Comparison of ENCODE assay signal across 8 cellular contexts in genomic region chr13:50129923-50130685, GRCh38.
DNase-seq lines count a peak whose midpoint lies in the region; ATAC-seq and TF ChIP-seq lines count a peak whose summit lies in the region.

No MANE protein-coding gene starts in this region.

- peaks cover 52 to 63% (median 60%) of the 10 kb centered on the region in 3 donors for H3K4me1 Mint-ChIP-seq in CD8-positive, alpha-beta memory T cell

- no peak overlapping the region for H3K27ac ChIP-seq in CD8-positive, alpha-beta memory T cell (ENCODE audit: low read depth, low read length)

- H3K4me1 ChIP-seq in CD8-positive, alpha-beta memory T cell (ENCODE audit: insufficient read depth, low read length), result peaks cover 65% of the 10 kb centered on the region

- H3K9me3 Mint-ChIP-seq in CD8-positive, alpha-beta memory T cell, result peaks cover 0 to 4% (median 3%) of the 10 kb centered on the region in 5 donors

- H3K9me3 ChIP-seq in CD8-positive, alpha-beta memory T cell (ENCODE audit: low read length), result no peaks in the 10 kb centered on the region

- intact Hi-C loops in left ventricle myocardium superior (cut with micrococcal nuclease) (no loop called here), sciatic nerve (cut with DNase I) (no loop called here)

- no peak for TF ChIP-seq CTCF in NB4 (IDR thresholded peaks at IDR 0.05; ENCODE audit: low read depth, low read length)

- POLR2A ChIA-PET in CD8-positive, alpha-beta memory T cell (lab: Charles Lee), result interaction anchor here (1.1 to 3.5 kb wide), 3 partner anchors 48 to 133 kb away, joined by 3 to 15 read pairs (median 3); partner anchors contain the start of gene TRIM13

- TF ChIP-seq POLR2A in NB4 (IDR thresholded peaks at IDR 0.05; ENCODE audit: extremely low read depth, insufficient read length), result no peak

- DNase-seq in CD8-positive, alpha-beta memory T cell, result peak in 2 of 5 donors; percentile 27 to 51
- DNase-seq in NB4 (ENCODE audit: low read depth) (peak; percentile 69), left ventricle myocardium superior (peak; percentile 66), sciatic nerve (ENCODE audit: low spot score) (peak; percentile 82), amniotic stem cell (lab: John Stamatoyannopoulos, UW) (no peak), GM19240 (ENCODE audit: insufficient read length, low spot score) (no peak)
- DNase-seq in activated naive CD4-positive, alpha-beta T cell treated with anti-CD3 and anti-CD28 coated beads, Interleukin-2, amount 50 U/mL, for 16 hours, result peak; percentile 40
- no peak for DNase-seq in effector CD8-positive, alpha-beta T cell (lab: John Stamatoyannopoulos, UW)

- H3K27me3 Mint-ChIP-seq in CD8-positive, alpha-beta memory T cell, result peaks cover 61 to 72% of the 10 kb centered on the region in 2 donors

- peaks cover 62% of the 10 kb centered on the region for H3K27me3 ChIP-seq in CD8-positive, alpha-beta memory T cell (ENCODE audit: insufficient read depth, low read length, poor library complexity, severe bottlenecking)

- peak overlapping the region; percentile 76 to 92 (median 84) for H3K4me3 Mint-ChIP-seq in CD8-positive, alpha-beta memory T cell

- peaks cover 0 to 3% (median 2%) of the 10 kb centered on the region in 3 donors for H3K36me3 Mint-ChIP-seq in CD8-positive, alpha-beta memory T cell

- peak overlapping the region in 6 of 8 donors; percentile 46 to 97 (median 70) for H3K27ac Mint-ChIP-seq in CD8-positive, alpha-beta memory T cell

- no peaks in the 10 kb centered on the region for H3K36me3 ChIP-seq in CD8-positive, alpha-beta memory T cell (ENCODE audit: insufficient read depth, low read length)

- peak; percentile 41 for ATAC-seq in left ventricle myocardium superior
- ATAC-seq in sciatic nerve, result peak; percentile 75

- H3K4me3 ChIP-seq in CD8-positive, alpha-beta memory T cell (ENCODE audit: low read length), result peak overlapping the region; percentile 23
- peak overlapping the region; percentile 53 for H3K4me3 ChIP-seq in NB4 (ENCODE audit: low read depth, low read length)

- CTCF ChIA-PET in CD8-positive, alpha-beta memory T cell (lab: Charles Lee), result interaction anchor here (1.1 to 9.2 kb wide), 4 partner anchors 48 to 782 kb away, joined by 4 to 133 read pairs (median 26); partner anchors contain the start of gene TRIM13

Comparison
In these comparisons a context has a peak if more than half of its experiments do, and no peak if none do; other contexts are left out.
1. DNase-seq: peak in NB4 (single experiment), activated naive CD4-positive, alpha-beta T cell treated with anti-CD3 and anti-CD28 coated beads, Interleukin-2, amount 50 U/mL, for 16 hours (single experiment), left ventricle myocardium superior (single experiment) and sciatic nerve (single experiment); none in amniotic stem cell (single experiment), effector CD8-positive, alpha-beta T cell (single experiment) and GM19240 (single experiment).